ENCODE assay signal across 1 cellular context in genomic region chr11:69636870-69637600, GRCh38.
TF ChIP-seq lines count a peak whose summit lies in the region.

No MANE protein-coding gene starts in this region.

TF ChIP-seq in GM23338, 12 proteins besides CTCF, POLR2A, EP300 and RAD21 (continued from another document):
- TF ChIP-seq ZNF462 (CRISPR knock-in tag; IDR thresholded peaks at IDR 0.05) (no peak), ZNF331 (CRISPR knock-in tag; IDR thresholded peaks at IDR 0.05; ENCODE audit: low read depth) (no peak)
